ENCODE assay signal across 8 cellular contexts in genomic region chr17:7220593-7221280, GRCh38. TPM values are rescaled to one million over a fixed set of nuclear protein-coding genes. Genes with fewer than 3 reads are reported as not detected.
DNase-seq lines count a peak whose midpoint lies in the region; TF ChIP-seq lines count a peak whose summit lies in the region.

No MANE protein-coding gene starts in this region.

- intact Hi-C loops in activated T-helper 1 cell treated with anti-CD3 and anti-CD28 coated beads, Interleukin-12 subunit alpha, Interleukin-12 subunit beta, Interleukin-2, Interleukin-4 antibody, amounts not matched to agents 30 ng/mL and 10 ng/mL and 1 ng/mL, durations not matched to agents 14 hours and 24 hours and 36 hours (cut with micrococcal nuclease): loop anchor here (1.0 kb wide), 1 partner anchor 76 kb away; no protein-coding TSS in a partner anchor

- TF ChIP-seq CTCF in GM13976 (IDR thresholded peaks at IDR 0.05; ENCODE audit: borderline replicate concordance, control extremely low read depth, extremely low read depth, insufficient read depth, missing control alignments) (peak; percentile 62), foreskin fibroblast (IDR thresholded peaks at IDR 0.05; ENCODE audit: low read depth, low read length) (peak; percentile 47), osteoblast (IDR thresholded peaks at IDR 0.05; ENCODE audit: extremely low read depth, low read depth, low read length) (peak; percentile 53)

- in situ Hi-C loops in GM13976 (cut with MboI; ENCODE audit: low sequenced_read_pairs, unreplicated experiment): no loop called here

- peaks cover 2% of the 10 kb centered on the region for H3K27me3 Mint-ChIP-seq in activated T-helper 1 cell treated with anti-CD3 and anti-CD28 coated beads, Interleukin-12 subunit alpha, Interleukin-12 subunit beta, Interleukin-2, Interleukin-4 antibody, amounts not matched to agents 30 ng/mL and 10 ng/mL and 1 ng/mL, durations not matched to agents 14 hours and 24 hours and 36 hours (ENCODE audit: insufficient read depth)

- H2AFZ ChIP-seq in ACC112 (ENCODE audit: low read length, unreplicated experiment) (no peak overlapping the region), osteoblast (ENCODE audit: low read length) (no peak overlapping the region)

- peaks cover 53% of the 10 kb centered on the region for H4K20me1 ChIP-seq in osteoblast (ENCODE audit: insufficient read depth, low read length)

- H3K9me3 Mint-ChIP-seq in activated T-helper 1 cell treated with anti-CD3 and anti-CD28 coated beads, Interleukin-12 subunit alpha, Interleukin-12 subunit beta, Interleukin-2, Interleukin-4 antibody, amounts not matched to agents 30 ng/mL and 10 ng/mL and 1 ng/mL, durations not matched to agents 14 hours and 24 hours and 36 hours: no peaks in the 10 kb centered on the region

- H3K27ac Mint-ChIP-seq in activated T-helper 1 cell treated with anti-CD3 and anti-CD28 coated beads, Interleukin-12 subunit alpha, Interleukin-12 subunit beta, Interleukin-2, Interleukin-4 antibody, amounts not matched to agents 30 ng/mL and 10 ng/mL and 1 ng/mL, durations not matched to agents 14 hours and 24 hours and 36 hours: peak overlapping the region; percentile 89

- peaks cover 20% of the 10 kb centered on the region for H3K36me3 Mint-ChIP-seq in activated T-helper 1 cell treated with anti-CD3 and anti-CD28 coated beads, Interleukin-12 subunit alpha, Interleukin-12 subunit beta, Interleukin-2, Interleukin-4 antibody, amounts not matched to agents 30 ng/mL and 10 ng/mL and 1 ng/mL, durations not matched to agents 14 hours and 24 hours and 36 hours (ENCODE audit: low read depth)

- H3K4me3 ChIP-seq in ACC112 (ENCODE audit: low read depth, low read length) (peak overlapping the region; percentile 85), foreskin fibroblast (ENCODE audit: low read depth in 1 of 2, low read length in 2 of 2) (peak overlapping the region; percentile 86 to 89), osteoblast (ENCODE audit: insufficient read depth, low read length) (peak overlapping the region; percentile 97)

- H3K4me3 Mint-ChIP-seq in activated T-helper 1 cell treated with anti-CD3 and anti-CD28 coated beads, Interleukin-12 subunit alpha, Interleukin-12 subunit beta, Interleukin-2, Interleukin-4 antibody, amounts not matched to agents 30 ng/mL and 10 ng/mL and 1 ng/mL, durations not matched to agents 14 hours and 24 hours and 36 hours: peak overlapping the region; percentile 96

- DNase-seq in GM13976 (ENCODE audit: low spot score) (peak; percentile 64), NOMO-1 treated with dmso at 0.1 percent for 144 hours (lab: John Stamatoyannopoulos, UW; ENCODE audit: unreplicated experiment) (peak; percentile 43), foreskin fibroblast (peak in 1 of 2 donors; percentile 77), osteoblast (ENCODE audit: insufficient read length, low spot score, missing footprints) (peak; percentile 92), COR-L47 (lab: John Stamatoyannopoulos, UW) (no peak), NCI-H1436 treated with DMSO at 0.1 percent for 48 hours (lab: John Stamatoyannopoulos, UW) (no peak)
- peak; percentile 34 for DNase-seq in activated T-helper 1 cell treated with anti-CD3 and anti-CD28 coated beads, Interleukin-12 subunit alpha, Interleukin-12 subunit beta, Interleukin-2, Interleukin-4 antibody, amounts not matched to agents 30 ng/mL and 10 ng/mL and 1 ng/mL, durations not matched to agents 14 hours and 24 hours and 36 hours (ENCODE audit: low spot score)

- H3K36me3 ChIP-seq in ACC112 (ENCODE audit: insufficient read depth, low read length): no peaks in the 10 kb centered on the region
- peaks cover 49% of the 10 kb centered on the region for H3K36me3 ChIP-seq in osteoblast (ENCODE audit: insufficient read depth, low read length)

- H3K27ac ChIP-seq in ACC112 (ENCODE audit: low read depth, low read length) (peak overlapping the region; percentile 82), osteoblast (ENCODE audit: low read depth, low read length) (peak overlapping the region; percentile 94)

- H3K79me2 ChIP-seq in ACC112 (ENCODE audit: control insufficient read depth, insufficient read depth, low read length, unreplicated experiment) (peaks cover 33% of the 10 kb centered on the region), osteoblast (ENCODE audit: insufficient read depth, low read length) (peaks cover 49% of the 10 kb centered on the region)

- no peaks in the 10 kb centered on the region for H3K27me3 ChIP-seq in ACC112 (ENCODE audit: insufficient read depth, low read length)
- H3K27me3 ChIP-seq in osteoblast (ENCODE audit: insufficient read depth, low read length): no peaks in the 10 kb centered on the region

- no peaks in the 10 kb centered on the region for H3K9me3 ChIP-seq in osteoblast (ENCODE audit: low read depth, low read length)

- H3K4me2 ChIP-seq in osteoblast (ENCODE audit: insufficient read depth, low read length): peak overlapping the region; percentile 99

- peaks cover 49% of the 10 kb centered on the region for H3K4me1 Mint-ChIP-seq in activated T-helper 1 cell treated with anti-CD3 and anti-CD28 coated beads, Interleukin-12 subunit alpha, Interleukin-12 subunit beta, Interleukin-2, Interleukin-4 antibody, amounts not matched to agents 30 ng/mL and 10 ng/mL and 1 ng/mL, durations not matched to agents 14 hours and 24 hours and 36 hours (ENCODE audit: low read depth)

- H3K4me1 ChIP-seq in ACC112 (ENCODE audit: control insufficient read depth, insufficient read depth, low read length, unreplicated experiment) (peaks cover 39% of the 10 kb centered on the region), osteoblast (ENCODE audit: insufficient read depth, low read length) (peaks cover 42% of the 10 kb centered on the region)

RNA-seq across cellular contexts. Expression of gene ACADVL, which starts 1.0 kb away (rescaled TPM):
- 287 and 294 TPM in 2 replicates for total RNA-seq in activated T-helper 1 cell treated with anti-CD3 and anti-CD28 coated beads, Interleukin-12 subunit alpha, Interleukin-12 subunit beta, Interleukin-2, Interleukin-4 antibody, amounts not matched to agents 30 ng/mL and 10 ng/mL and 1 ng/mL, durations not matched to agents 14 hours and 24 hours and 36 hours
- 162 and 163 TPM in 2 replicates for total RNA-seq in osteoblast

RNA-seq across cellular contexts. Expression of gene DLG4, which starts 1.1 kb away (rescaled TPM):
- 15.3 and 15.5 TPM in 2 replicates for total RNA-seq in activated T-helper 1 cell treated with anti-CD3 and anti-CD28 coated beads, Interleukin-12 subunit alpha, Interleukin-12 subunit beta, Interleukin-2, Interleukin-4 antibody, amounts not matched to agents 30 ng/mL and 10 ng/mL and 1 ng/mL, durations not matched to agents 14 hours and 24 hours and 36 hours
- total RNA-seq in osteoblast: 10.1 and 11.8 TPM in 2 replicates

RNA-seq across cellular contexts. Expression of gene DVL2, which starts 13.6 kb away (rescaled TPM):
- 70.0 and 73.5 TPM in 2 replicates for total RNA-seq in activated T-helper 1 cell treated with anti-CD3 and anti-CD28 coated beads, Interleukin-12 subunit alpha, Interleukin-12 subunit beta, Interleukin-2, Interleukin-4 antibody, amounts not matched to agents 30 ng/mL and 10 ng/mL and 1 ng/mL, durations not matched to agents 14 hours and 24 hours and 36 hours
- total RNA-seq in osteoblast: 106 and 123 TPM in 2 replicates

RNA-seq across cellular contexts. Expression of gene PHF23, which starts 18.5 kb away (rescaled TPM):
- 52.5 and 55.4 TPM in 2 replicates for total RNA-seq in activated T-helper 1 cell treated with anti-CD3 and anti-CD28 coated beads, Interleukin-12 subunit alpha, Interleukin-12 subunit beta, Interleukin-2, Interleukin-4 antibody, amounts not matched to agents 30 ng/mL and 10 ng/mL and 1 ng/mL, durations not matched to agents 14 hours and 24 hours and 36 hours
- 53.2 and 55.4 TPM in 2 replicates for total RNA-seq in osteoblast

RNA-seq across cellular contexts. Expression of gene GABARAP, which starts 21.5 kb away (rescaled TPM):
- total RNA-seq in activated T-helper 1 cell treated with anti-CD3 and anti-CD28 coated beads, Interleukin-12 subunit alpha, Interleukin-12 subunit beta, Interleukin-2, Interleukin-4 antibody, amounts not matched to agents 30 ng/mL and 10 ng/mL and 1 ng/mL, durations not matched to agents 14 hours and 24 hours and 36 hours: 146 and 148 TPM in 2 replicates
- total RNA-seq in osteoblast: 396 and 422 TPM in 2 replicates

Comparison
In these comparisons a context has a peak if more than half of its experiments do, and no peak if none do; other contexts are left out.
1. DNase-seq: peak in GM13976 (single experiment), NOMO-1 treated with dmso at 0.1 percent for 144 hours (single experiment), activated T-helper 1 cell treated with anti-CD3 and anti-CD28 coated beads, Interleukin-12 subunit alpha, Interleukin-12 subunit beta, Interleukin-2, Interleukin-4 antibody, amounts not matched to agents 30 ng/mL and 10 ng/mL and 1 ng/mL, durations not matched to agents 14 hours and 24 hours and 36 hours (single experiment) and osteoblast (single experiment); none in COR-L47 (single experiment) and NCI-H1436 treated with DMSO at 0.1 percent for 48 hours (single experiment).
2. Peak in every context shown above with its lines, with median percentiles within 50 percentile points of each other: H3K4me3 ChIP-seq and CTCF ChIP-seq.